In the genomic region with DNA sequence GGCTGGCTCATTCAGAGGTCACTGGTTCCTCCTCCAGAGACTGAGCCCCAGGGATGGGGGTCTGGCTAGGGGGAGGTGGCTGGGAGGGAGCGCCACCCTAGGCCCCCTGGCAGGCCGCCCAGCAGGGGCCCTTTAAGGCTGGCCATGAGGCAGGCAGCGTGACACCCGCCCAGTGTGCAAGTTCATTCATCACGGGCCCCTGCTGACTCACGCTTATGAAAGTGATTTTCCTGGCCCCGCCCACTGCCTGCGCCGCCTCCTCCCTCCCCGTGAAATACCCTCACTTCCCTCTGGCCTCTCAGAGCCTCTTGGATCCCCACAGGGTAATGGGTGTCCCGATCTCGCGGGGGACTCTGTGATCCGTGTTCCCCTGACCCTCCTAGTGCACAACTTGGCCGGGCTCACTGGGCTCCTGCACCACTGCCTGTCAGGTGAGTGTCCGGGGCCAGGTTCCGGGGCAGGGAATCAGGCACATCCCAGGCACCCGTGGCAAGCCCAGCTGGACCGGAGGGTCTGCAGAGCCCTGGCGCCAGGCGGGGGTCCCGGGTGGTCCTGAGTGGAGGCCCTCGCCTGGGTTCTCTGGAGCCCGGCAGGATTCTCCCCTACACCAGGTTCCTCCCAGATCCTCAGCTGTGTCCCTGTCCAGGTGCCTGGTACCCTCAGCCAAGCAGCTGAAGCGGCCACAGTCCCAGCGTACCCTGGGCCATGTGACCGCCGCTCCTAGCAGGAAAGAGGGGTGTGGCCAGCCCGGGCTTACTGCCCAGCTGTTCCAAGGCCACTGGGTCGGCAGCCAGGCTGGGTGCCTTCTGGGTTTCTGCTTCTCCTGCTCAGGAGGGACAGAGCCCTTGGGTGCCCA, we compare ENCODE assay signal across 1 cellular context.
A peak's percentile ranks its signal among the peaks of the same experiment; 100 is the strongest.
TF ChIP-seq lines count a peak whose summit lies in the region.

A gene with protein sequence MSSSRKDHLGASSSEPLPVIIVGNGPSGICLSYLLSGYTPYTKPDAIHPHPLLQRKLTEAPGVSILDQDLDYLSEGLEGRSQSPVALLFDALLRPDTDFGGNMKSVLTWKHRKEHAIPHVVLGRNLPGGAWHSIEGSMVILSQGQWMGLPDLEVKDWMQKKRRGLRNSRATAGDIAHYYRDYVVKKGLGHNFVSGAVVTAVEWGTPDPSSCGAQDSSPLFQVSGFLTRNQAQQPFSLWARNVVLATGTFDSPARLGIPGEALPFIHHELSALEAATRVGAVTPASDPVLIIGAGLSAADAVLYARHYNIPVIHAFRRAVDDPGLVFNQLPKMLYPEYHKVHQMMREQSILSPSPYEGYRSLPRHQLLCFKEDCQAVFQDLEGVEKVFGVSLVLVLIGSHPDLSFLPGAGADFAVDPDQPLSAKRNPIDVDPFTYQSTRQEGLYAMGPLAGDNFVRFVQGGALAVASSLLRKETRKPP (plus strand): TSS at position 301 of the 856 bp plus-strand sequence. CDS start 4,432 bp downstream, outside the sequence.

TF ChIP-seq in HepG2, 621 proteins besides CTCF, POLR2A, EP300 and RAD21 (continued from another document and continues in another):
- TF ChIP-seq, protein P1, sequence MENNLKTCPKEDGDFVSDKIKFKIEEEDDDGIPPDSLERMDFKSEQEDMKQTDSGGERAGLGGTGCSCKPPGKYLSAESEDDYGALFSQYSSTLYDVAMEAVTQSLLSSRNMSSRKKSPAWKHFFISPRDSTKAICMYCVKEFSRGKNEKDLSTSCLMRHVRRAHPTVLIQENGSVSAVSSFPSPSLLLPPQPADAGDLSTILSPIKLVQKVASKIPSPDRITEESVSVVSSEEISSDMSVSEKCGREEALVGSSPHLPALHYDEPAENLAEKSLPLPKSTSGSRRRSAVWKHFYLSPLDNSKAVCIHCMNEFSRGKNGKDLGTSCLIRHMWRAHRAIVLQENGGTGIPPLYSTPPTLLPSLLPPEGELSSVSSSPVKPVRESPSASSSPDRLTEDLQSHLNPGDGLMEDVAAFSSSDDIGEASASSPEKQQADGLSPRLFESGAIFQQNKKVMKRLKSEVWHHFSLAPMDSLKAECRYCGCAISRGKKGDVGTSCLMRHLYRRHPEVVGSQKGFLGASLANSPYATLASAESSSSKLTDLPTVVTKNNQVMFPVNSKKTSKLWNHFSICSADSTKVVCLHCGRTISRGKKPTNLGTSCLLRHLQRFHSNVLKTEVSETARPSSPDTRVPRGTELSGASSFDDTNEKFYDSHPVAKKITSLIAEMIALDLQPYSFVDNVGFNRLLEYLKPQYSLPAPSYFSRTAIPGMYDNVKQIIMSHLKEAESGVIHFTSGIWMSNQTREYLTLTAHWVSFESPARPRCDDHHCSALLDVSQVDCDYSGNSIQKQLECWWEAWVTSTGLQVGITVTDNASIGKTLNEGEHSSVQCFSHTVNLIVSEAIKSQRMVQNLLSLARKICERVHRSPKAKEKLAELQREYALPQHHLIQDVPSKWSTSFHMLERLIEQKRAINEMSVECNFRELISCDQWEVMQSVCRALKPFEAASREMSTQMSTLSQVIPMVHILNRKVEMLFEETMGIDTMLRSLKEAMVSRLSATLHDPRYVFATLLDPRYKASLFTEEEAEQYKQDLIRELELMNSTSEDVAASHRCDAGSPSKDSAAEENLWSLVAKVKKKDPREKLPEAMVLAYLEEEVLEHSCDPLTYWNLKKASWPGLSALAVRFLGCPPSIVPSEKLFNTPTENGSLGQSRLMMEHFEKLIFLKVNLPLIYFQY (CRISPR knock-in tag; IDR thresholded peaks at IDR 0.05; ENCODE audit: borderline replicate concordance), result peak; percentile 89
- TF ChIP-seq ZNF878 (CRISPR knock-in tag; IDR thresholded peaks at IDR 0.05) (0 out of 2 replicates have a peak, but pooled peaks have one; percentile 29), ZNF432 (CRISPR knock-in tag; IDR thresholded peaks at IDR 0.05; ENCODE audit: borderline replicate concordance) (no peak), ZNF496 (CRISPR knock-in tag; IDR thresholded peaks at IDR 0.05; ENCODE audit: insufficient replicate concordance) (no peak), NFKBIZ (CRISPR knock-in tag; IDR thresholded peaks at IDR 0.05) (peak; percentile 60; the same call in 1 of the 2 replicates), ZNF224 (CRISPR knock-in tag; IDR thresholded peaks at IDR 0.05) (0 out of 2 replicates have a peak, but pooled peaks have one; percentile 35), DNMT1 (CRISPR knock-in tag; IDR thresholded peaks at IDR 0.05) (peak; percentile 80), SP5 (CRISPR knock-in tag; IDR thresholded peaks at IDR 0.05; ENCODE audit: borderline replicate concordance, low read depth) (peak; percentile 96), ZNF256 (CRISPR knock-in tag; conservative IDR thresholded peaks at IDR 0.05) (peak; percentile 72; the same call in 1 of the 2 replicates), ZBTB7B (CRISPR knock-in tag; IDR thresholded peaks at IDR 0.05) (peak; percentile 83), DPF2 (CRISPR knock-in tag; IDR thresholded peaks at IDR 0.05; ENCODE audit: borderline replicate concordance, low read depth) (no peak; the same call in 1 of the 2 replicates), ZBTB8A (CRISPR knock-in tag; IDR thresholded peaks at IDR 0.05; ENCODE audit: borderline replicate concordance, low read depth) (no peak), RBM39 (IDR thresholded peaks at IDR 0.05; ENCODE audit: low read depth, low read length, poor library complexity, severe bottlenecking) (peak; percentile 67), ZNF282 (IDR thresholded peaks at IDR 0.05; ENCODE audit: partially characterized antibody) (no peak), KLF11 (CRISPR knock-in tag; IDR thresholded peaks at IDR 0.05) (peak; percentile 51), KDM2A (CRISPR knock-in tag; IDR thresholded peaks at IDR 0.05; ENCODE audit: borderline replicate concordance, low read depth) (peak; percentile 50; the same call in 1 of the 2 replicates), KMT2B (CRISPR knock-in tag; IDR thresholded peaks at IDR 0.05) (no peak), ETV6 (CRISPR knock-in tag; conservative IDR thresholded peaks at IDR 0.05) (0 out of 2 replicates have a peak, but pooled peaks have one; percentile 47), FOSL1 (CRISPR knock-in tag; IDR thresholded peaks at IDR 0.05; ENCODE audit: borderline replicate concordance) (peak; percentile 88), NR2F1 (CRISPR knock-in tag; IDR thresholded peaks at IDR 0.05) (peak; percentile 4 to 31; a peak in 1 of 4 replicates), IRX3 (CRISPR knock-in tag; IDR thresholded peaks at IDR 0.05; ENCODE audit: borderline replicate concordance, low read depth) (no peak), ZNF274 (CRISPR knock-in tag; IDR thresholded peaks at IDR 0.05) (no peak), CCDC6 (CRISPR knock-in tag; IDR thresholded peaks at IDR 0.05) (peak; percentile 48; the same call in 1 of the 2 replicates), SOX5 (CRISPR knock-in tag; IDR thresholded peaks at IDR 0.05; ENCODE audit: borderline replicate concordance) (peak; percentile 57; the same call in 1 of the 2 replicates), ZNF780A (CRISPR knock-in tag; IDR thresholded peaks at IDR 0.05) (no peak; the same call in 1 of the 2 replicates), SP140L (CRISPR knock-in tag; IDR thresholded peaks at IDR 0.05; ENCODE audit: borderline replicate concordance) (no peak), RCOR2 (CRISPR knock-in tag; IDR thresholded peaks at IDR 0.05) (no peak), ZNF839 (CRISPR knock-in tag; IDR thresholded peaks at IDR 0.05; ENCODE audit: borderline replicate concordance) (0 out of 2 replicates have a peak, but pooled peaks have one; percentile 27), ZNF367 (CRISPR knock-in tag; IDR thresholded peaks at IDR 0.05; ENCODE audit: borderline replicate concordance) (0 out of 2 replicates have a peak, but pooled peaks have one; percentile 66), DNMT3B (CRISPR knock-in tag; conservative IDR thresholded peaks at IDR 0.05) (peak; percentile 40; the same call in 1 of the 2 replicates), ZSCAN31 (CRISPR knock-in tag; IDR thresholded peaks at IDR 0.05; ENCODE audit: low read depth) (peak; percentile 25; the same call in 1 of the 2 replicates), PRPF4 (IDR thresholded peaks at IDR 0.05; ENCODE audit: low read depth, low read length, poor library complexity, severe bottlenecking) (no peak), NONO (IDR thresholded peaks at IDR 0.05) (no peak), NONO (CRISPR knock-in tag; conservative IDR thresholded peaks at IDR 0.05) (peak; percentile 53), CENPT (CRISPR knock-in tag; IDR thresholded peaks at IDR 0.05; ENCODE audit: low read depth) (no peak)
- TF ChIP-seq, protein P2, sequence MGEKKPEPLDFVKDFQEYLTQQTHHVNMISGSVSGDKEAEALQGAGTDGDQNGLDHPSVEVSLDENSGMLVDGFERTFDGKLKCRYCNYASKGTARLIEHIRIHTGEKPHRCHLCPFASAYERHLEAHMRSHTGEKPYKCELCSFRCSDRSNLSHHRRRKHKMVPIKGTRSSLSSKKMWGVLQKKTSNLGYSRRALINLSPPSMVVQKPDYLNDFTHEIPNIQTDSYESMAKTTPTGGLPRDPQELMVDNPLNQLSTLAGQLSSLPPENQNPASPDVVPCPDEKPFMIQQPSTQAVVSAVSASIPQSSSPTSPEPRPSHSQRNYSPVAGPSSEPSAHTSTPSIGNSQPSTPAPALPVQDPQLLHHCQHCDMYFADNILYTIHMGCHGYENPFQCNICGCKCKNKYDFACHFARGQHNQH (CRISPR knock-in tag; IDR thresholded peaks at IDR 0.05), result peak; percentile 74
- TF ChIP-seq, protein P3, sequence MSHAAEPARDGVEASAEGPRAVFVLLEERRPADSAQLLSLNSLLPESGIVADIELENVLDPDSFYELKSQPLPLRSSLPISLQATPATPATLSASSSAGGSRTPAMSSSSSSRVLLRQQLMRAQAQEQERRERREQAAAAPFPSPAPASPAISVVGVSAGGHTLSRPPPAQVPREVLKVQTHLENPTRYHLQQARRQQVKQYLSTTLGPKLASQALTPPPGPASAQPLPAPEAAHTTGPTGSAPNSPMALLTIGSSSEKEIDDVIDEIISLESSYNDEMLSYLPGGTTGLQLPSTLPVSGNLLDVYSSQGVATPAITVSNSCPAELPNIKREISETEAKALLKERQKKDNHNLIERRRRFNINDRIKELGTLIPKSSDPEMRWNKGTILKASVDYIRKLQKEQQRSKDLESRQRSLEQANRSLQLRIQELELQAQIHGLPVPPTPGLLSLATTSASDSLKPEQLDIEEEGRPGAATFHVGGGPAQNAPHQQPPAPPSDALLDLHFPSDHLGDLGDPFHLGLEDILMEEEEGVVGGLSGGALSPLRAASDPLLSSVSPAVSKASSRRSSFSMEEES (CRISPR knock-in tag; IDR thresholded peaks at IDR 0.05), result peak; percentile 85
- TF ChIP-seq, protein P4, sequence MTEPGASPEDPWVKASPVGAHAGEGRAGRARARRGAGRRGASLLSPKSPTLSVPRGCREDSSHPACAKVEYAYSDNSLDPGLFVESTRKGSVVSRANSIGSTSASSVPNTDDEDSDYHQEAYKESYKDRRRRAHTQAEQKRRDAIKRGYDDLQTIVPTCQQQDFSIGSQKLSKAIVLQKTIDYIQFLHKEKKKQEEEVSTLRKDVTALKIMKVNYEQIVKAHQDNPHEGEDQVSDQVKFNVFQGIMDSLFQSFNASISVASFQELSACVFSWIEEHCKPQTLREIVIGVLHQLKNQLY (CRISPR knock-in tag; IDR thresholded peaks at IDR 0.05), result peak; percentile 91
- TF ChIP-seq, protein P5, sequence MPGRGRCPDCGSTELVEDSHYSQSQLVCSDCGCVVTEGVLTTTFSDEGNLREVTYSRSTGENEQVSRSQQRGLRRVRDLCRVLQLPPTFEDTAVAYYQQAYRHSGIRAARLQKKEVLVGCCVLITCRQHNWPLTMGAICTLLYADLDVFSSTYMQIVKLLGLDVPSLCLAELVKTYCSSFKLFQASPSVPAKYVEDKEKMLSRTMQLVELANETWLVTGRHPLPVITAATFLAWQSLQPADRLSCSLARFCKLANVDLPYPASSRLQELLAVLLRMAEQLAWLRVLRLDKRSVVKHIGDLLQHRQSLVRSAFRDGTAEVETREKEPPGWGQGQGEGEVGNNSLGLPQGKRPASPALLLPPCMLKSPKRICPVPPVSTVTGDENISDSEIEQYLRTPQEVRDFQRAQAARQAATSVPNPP (CRISPR knock-in tag; IDR thresholded peaks at IDR 0.05), result no peak
- TF ChIP-seq, protein P6, sequence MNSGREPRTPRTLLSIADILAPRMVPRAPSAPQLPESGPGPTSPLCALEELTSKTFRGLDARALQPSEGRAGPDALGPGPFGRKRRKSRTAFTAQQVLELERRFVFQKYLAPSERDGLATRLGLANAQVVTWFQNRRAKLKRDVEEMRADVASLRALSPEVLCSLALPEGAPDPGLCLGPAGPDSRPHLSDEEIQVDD (CRISPR knock-in tag; IDR thresholded peaks at IDR 0.05; ENCODE audit: borderline replicate concordance), result peak; percentile 21; the same call in 1 of the 2 replicates
- TF ChIP-seq, protein P7, sequence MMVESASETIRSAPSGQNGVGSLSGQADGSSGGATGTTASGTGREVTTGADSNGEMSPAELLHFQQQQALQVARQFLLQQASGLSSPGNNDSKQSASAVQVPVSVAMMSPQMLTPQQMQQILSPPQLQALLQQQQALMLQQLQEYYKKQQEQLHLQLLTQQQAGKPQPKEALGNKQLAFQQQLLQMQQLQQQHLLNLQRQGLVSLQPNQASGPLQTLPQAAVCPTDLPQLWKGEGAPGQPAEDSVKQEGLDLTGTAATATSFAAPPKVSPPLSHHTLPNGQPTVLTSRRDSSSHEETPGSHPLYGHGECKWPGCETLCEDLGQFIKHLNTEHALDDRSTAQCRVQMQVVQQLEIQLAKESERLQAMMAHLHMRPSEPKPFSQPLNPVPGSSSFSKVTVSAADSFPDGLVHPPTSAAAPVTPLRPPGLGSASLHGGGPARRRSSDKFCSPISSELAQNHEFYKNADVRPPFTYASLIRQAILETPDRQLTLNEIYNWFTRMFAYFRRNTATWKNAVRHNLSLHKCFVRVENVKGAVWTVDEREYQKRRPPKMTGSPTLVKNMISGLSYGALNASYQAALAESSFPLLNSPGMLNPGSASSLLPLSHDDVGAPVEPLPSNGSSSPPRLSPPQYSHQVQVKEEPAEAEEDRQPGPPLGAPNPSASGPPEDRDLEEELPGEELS (CRISPR knock-in tag; IDR thresholded peaks at IDR 0.05), result peak; percentile 76
- TF ChIP-seq, protein P8, sequence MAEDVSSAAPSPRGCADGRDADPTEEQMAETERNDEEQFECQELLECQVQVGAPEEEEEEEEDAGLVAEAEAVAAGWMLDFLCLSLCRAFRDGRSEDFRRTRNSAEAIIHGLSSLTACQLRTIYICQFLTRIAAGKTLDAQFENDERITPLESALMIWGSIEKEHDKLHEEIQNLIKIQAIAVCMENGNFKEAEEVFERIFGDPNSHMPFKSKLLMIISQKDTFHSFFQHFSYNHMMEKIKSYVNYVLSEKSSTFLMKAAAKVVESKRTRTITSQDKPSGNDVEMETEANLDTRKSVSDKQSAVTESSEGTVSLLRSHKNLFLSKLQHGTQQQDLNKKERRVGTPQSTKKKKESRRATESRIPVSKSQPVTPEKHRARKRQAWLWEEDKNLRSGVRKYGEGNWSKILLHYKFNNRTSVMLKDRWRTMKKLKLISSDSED (CRISPR knock-in tag; IDR thresholded peaks at IDR 0.05), result no peak
